1 cellular context compared by ENCODE assay signal in the genomic region with DNA sequence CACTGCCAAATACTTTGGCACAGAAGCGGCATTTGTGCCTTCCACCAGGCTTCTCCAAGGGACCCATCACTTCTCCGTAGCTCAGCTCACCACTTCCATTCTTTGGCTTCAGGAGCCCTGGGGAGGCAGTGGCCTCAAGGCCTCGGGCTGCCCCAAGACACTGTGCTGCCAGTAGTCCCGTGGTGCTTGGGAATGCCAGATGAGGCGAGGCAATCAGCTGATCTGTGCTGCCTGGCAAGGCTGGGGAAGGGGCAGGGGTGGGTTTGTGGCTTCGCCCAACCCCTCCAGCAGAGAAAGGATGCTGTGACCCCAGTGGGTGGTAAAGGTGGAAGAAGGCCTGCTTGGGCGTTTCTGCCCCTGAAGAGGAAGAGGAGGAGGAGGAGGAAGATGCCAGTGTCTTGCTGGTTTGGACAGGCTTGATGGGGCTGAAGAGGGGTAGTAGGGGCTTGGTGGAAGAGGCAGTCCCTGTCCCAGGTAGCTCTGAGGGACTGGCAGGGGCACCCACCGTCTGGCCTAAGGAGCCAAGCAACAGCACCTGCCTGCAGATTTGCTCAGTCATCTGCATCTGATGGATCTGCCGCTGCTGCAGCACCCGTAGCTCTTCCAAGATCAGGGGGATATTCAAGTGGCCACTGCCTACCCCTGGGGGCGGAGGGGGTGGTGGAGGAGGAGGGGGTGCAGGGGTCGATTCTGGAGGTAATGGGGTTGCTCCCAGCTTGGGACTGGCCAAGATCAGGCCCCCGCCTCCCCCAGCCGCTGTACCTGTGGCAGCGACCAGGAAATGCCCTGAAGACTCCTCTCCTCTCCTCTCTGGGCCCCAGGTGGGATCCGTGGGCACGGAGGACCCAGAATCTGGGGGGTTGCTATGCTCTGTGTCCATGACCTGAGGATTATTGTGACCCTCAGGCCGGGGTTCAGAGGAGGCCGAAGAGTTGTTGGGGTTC.
TF ChIP-seq lines count a peak whose summit lies in the region.

No MANE protein-coding gene starts in this region.

TF ChIP-seq in H1, 55 proteins besides CTCF, POLR2A, EP300 and RAD21:
- TF ChIP-seq, protein P1, sequence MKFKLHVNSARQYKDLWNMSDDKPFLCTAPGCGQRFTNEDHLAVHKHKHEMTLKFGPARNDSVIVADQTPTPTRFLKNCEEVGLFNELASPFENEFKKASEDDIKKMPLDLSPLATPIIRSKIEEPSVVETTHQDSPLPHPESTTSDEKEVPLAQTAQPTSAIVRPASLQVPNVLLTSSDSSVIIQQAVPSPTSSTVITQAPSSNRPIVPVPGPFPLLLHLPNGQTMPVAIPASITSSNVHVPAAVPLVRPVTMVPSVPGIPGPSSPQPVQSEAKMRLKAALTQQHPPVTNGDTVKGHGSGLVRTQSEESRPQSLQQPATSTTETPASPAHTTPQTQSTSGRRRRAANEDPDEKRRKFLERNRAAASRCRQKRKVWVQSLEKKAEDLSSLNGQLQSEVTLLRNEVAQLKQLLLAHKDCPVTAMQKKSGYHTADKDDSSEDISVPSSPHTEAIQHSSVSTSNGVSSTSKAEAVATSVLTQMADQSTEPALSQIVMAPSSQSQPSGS (IDR thresholded peaks at IDR 0.05; ENCODE audit: low read length) = no peak
- no peak for TF ChIP-seq BRCA1 (IDR thresholded peaks at IDR 0.05; ENCODE audit: low read depth, low read length)
- TF ChIP-seq TCF12 (IDR thresholded peaks at IDR 0.05; ENCODE audit: low read depth, low read length) = no peak
- no peak for TF ChIP-seq SUZ12 (IDR thresholded peaks at IDR 0.05; ENCODE audit: low read length)
- TF ChIP-seq SIN3A (conservative IDR thresholded peaks at IDR 0.05 in 1 of 2, IDR thresholded peaks at IDR 0.05 in 1 of 2; ENCODE audit: low read depth in 1 of 2, low read length in 2 of 2) = no peak
- TF ChIP-seq YY1 (IDR thresholded peaks at IDR 0.05; ENCODE audit: low read depth, low read length) = no peak
- TF ChIP-seq, protein P2, sequence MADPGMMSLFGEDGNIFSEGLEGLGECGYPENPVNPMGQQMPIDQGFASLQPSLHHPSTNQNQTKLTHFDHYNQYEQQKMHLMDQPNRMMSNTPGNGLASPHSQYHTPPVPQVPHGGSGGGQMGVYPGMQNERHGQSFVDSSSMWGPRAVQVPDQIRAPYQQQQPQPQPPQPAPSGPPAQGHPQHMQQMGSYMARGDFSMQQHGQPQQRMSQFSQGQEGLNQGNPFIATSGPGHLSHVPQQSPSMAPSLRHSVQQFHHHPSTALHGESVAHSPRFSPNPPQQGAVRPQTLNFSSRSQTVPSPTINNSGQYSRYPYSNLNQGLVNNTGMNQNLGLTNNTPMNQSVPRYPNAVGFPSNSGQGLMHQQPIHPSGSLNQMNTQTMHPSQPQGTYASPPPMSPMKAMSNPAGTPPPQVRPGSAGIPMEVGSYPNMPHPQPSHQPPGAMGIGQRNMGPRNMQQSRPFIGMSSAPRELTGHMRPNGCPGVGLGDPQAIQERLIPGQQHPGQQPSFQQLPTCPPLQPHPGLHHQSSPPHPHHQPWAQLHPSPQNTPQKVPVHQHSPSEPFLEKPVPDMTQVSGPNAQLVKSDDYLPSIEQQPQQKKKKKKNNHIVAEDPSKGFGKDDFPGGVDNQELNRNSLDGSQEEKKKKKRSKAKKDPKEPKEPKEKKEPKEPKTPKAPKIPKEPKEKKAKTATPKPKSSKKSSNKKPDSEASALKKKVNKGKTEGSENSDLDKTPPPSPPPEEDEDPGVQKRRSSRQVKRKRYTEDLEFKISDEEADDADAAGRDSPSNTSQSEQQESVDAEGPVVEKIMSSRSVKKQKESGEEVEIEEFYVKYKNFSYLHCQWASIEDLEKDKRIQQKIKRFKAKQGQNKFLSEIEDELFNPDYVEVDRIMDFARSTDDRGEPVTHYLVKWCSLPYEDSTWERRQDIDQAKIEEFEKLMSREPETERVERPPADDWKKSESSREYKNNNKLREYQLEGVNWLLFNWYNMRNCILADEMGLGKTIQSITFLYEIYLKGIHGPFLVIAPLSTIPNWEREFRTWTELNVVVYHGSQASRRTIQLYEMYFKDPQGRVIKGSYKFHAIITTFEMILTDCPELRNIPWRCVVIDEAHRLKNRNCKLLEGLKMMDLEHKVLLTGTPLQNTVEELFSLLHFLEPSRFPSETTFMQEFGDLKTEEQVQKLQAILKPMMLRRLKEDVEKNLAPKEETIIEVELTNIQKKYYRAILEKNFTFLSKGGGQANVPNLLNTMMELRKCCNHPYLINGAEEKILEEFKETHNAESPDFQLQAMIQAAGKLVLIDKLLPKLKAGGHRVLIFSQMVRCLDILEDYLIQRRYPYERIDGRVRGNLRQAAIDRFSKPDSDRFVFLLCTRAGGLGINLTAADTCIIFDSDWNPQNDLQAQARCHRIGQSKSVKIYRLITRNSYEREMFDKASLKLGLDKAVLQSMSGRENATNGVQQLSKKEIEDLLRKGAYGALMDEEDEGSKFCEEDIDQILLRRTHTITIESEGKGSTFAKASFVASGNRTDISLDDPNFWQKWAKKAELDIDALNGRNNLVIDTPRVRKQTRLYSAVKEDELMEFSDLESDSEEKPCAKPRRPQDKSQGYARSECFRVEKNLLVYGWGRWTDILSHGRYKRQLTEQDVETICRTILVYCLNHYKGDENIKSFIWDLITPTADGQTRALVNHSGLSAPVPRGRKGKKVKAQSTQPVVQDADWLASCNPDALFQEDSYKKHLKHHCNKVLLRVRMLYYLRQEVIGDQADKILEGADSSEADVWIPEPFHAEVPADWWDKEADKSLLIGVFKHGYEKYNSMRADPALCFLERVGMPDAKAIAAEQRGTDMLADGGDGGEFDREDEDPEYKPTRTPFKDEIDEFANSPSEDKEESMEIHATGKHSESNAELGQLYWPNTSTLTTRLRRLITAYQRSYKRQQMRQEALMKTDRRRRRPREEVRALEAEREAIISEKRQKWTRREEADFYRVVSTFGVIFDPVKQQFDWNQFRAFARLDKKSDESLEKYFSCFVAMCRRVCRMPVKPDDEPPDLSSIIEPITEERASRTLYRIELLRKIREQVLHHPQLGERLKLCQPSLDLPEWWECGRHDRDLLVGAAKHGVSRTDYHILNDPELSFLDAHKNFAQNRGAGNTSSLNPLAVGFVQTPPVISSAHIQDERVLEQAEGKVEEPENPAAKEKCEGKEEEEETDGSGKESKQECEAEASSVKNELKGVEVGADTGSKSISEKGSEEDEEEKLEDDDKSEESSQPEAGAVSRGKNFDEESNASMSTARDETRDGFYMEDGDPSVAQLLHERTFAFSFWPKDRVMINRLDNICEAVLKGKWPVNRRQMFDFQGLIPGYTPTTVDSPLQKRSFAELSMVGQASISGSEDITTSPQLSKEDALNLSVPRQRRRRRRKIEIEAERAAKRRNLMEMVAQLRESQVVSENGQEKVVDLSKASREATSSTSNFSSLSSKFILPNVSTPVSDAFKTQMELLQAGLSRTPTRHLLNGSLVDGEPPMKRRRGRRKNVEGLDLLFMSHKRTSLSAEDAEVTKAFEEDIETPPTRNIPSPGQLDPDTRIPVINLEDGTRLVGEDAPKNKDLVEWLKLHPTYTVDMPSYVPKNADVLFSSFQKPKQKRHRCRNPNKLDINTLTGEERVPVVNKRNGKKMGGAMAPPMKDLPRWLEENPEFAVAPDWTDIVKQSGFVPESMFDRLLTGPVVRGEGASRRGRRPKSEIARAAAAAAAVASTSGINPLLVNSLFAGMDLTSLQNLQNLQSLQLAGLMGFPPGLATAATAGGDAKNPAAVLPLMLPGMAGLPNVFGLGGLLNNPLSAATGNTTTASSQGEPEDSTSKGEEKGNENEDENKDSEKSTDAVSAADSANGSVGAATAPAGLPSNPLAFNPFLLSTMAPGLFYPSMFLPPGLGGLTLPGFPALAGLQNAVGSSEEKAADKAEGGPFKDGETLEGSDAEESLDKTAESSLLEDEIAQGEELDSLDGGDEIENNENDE (IDR thresholded peaks at IDR 0.05; ENCODE audit: insufficient replicate concordance, low read length) = no peak
- no peak for TF ChIP-seq EZH2 (IDR thresholded peaks at IDR 0.05; ENCODE audit: low read depth, low read length, severe bottlenecking)
- TF ChIP-seq RXRA (IDR thresholded peaks at IDR 0.05; ENCODE audit: insufficient read depth, low read depth, low read length) = no peak
- TF ChIP-seq KDM4A (IDR thresholded peaks at IDR 0.05; ENCODE audit: low read depth, low read length, severe bottlenecking) = no peak
- no peak for TF ChIP-seq TEAD4 (IDR thresholded peaks at IDR 0.05; ENCODE audit: low read depth, low read length)
- TF ChIP-seq JUND (IDR thresholded peaks at IDR 0.05; ENCODE audit: low read length) = no peak
- TF ChIP-seq GTF2F1 (IDR thresholded peaks at IDR 0.05; ENCODE audit: borderline replicate concordance, low read depth, low read length) = no peak
- no peak for TF ChIP-seq CHD2 (IDR thresholded peaks at IDR 0.05; ENCODE audit: low read length)
- TF ChIP-seq JUN (IDR thresholded peaks at IDR 0.05; ENCODE audit: low read depth, low read length) = no peak
- TF ChIP-seq TAF1 (IDR thresholded peaks at IDR 0.05; ENCODE audit: low read depth, low read length) = no peak
- TF ChIP-seq SP2 (IDR thresholded peaks at IDR 0.05; ENCODE audit: low read length) = no peak
